Comparison of ENCODE assay signal across 21 cellular contexts in the genomic region with DNA sequence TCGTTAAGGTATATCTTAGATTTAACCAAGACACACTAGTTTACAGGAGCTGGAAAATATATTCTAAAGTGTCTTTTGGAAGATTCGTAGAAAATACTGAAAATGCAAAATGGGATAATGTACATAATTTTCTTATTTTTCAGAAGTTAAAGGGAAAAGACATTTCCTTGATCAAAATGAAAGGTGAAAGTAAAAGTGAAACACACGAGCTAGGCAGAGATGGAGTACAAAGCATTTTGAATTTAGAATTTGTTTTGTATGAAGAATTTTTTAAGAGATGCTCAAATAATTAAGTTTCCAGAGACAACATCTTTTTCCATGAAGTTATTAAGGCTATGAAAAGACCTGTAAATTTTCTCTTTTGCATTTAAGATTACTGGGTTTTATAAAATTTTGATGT.
"Had no signal": no experiment of that assay in that cellular context is flagged by ENCODE, and none has a peak within 500 bp of the region (broad histone marks: within the 10 kb centered on the region; RNA-seq: fewer than 3 reads in every experiment).

No MANE protein-coding gene starts in this region.

- H3K4me1 ChIP-seq: parathyroid adenoma, tibial nerve had no signal

- ATAC-seq: activated naive CD4-positive, alpha-beta T cell treated with anti-CD3 and anti-CD28 coated beads, Interleukin-2, amount 50 U/mL, for 72 hours; activated T-cell treated with anti-CD3 and anti-CD28 coated beads, Interleukin-2, amount 50 U/mL, for 72 hours; left colon; sciatic nerve; stimulated activated effector memory CD8-positive, alpha-beta T cell treated with anti-CD3 and anti-CD28 coated beads, Interleukin-12 subunit alpha, Interleukin-12 subunit beta, amount 100 ng/mL, for 72 hours; stimulated activated naive CD8-positive, alpha-beta T cell treated with anti-CD3 and anti-CD28 coated beads, Interleukin-15, amount 100 ng/mL, for 72 hours had no signal

- H3K4me3 ChIP-seq: tibial nerve had no signal

- H3K79me2 ChIP-seq: parathyroid adenoma had no signal

- H2AFZ ChIP-seq: parathyroid adenoma had no signal

- H3K9me3 ChIP-seq: tibial nerve had no signal

- H3K27me3 Mint-ChIP-seq: activated CD4-positive, alpha-beta memory T cell treated with anti-CD3 and anti-CD28 coated beads, Interleukin-2, amount 10 ng/mL, durations not matched to agents 7 days and 5 days; brain; dendritic cell treated with granulocyte-macrophage colony-stimulating factor and Interleukin-4, amounts not matched to agents 40 ng/mL and 50 ng/mL, for 4 days; stimulated activated naive CD8-positive, alpha-beta T cell treated with anti-CD3 and anti-CD28 coated beads, Interleukin-15, amount 100 ng/mL, for 72 hours had no signal

- H3K4me3 Mint-ChIP-seq: activated CD4-positive, alpha-beta memory T cell treated with anti-CD3 and anti-CD28 coated beads, Interleukin-2, amount 10 ng/mL, durations not matched to agents 7 days and 5 days; activated T-cell treated with anti-CD3 and anti-CD28 coated beads, Interleukin-2, amount 50 U/mL, for 72 hours; brain; dendritic cell treated with granulocyte-macrophage colony-stimulating factor and Interleukin-4, amounts not matched to agents 40 ng/mL and 50 ng/mL, for 4 days; stimulated activated effector memory CD8-positive, alpha-beta T cell treated with anti-CD3 and anti-CD28 coated beads, Interleukin-12 subunit alpha, Interleukin-12 subunit beta, amount 100 ng/mL, for 72 hours; stimulated activated naive CD8-positive, alpha-beta T cell treated with anti-CD3 and anti-CD28 coated beads, Interleukin-15, amount 100 ng/mL, for 72 hours had no signal

- H3K9me3 Mint-ChIP-seq: activated CD4-positive, alpha-beta memory T cell treated with anti-CD3 and anti-CD28 coated beads, Interleukin-2, amount 10 ng/mL, durations not matched to agents 7 days and 5 days had no signal

- H3K36me3 ChIP-seq: tibial nerve had no signal

- DNase-seq: activated CD4-positive, alpha-beta memory T cell treated with anti-CD3 and anti-CD28 coated beads, Interleukin-2, amount 10 ng/mL, durations not matched to agents 7 days and 5 days; activated CD4-positive, alpha-beta T cell treated with anti-CD3 and anti-CD28 coated beads for 4 hours; activated CD4-positive, CD25-positive, alpha-beta regulatory T cell; activated gamma-delta T cell; activated T-cell treated with anti-CD3 and anti-CD28 coated beads, Interleukin-2, amount 50 U/mL, for 72 hours; aorta; effector CD4-positive, alpha-beta T cell; foreskin fibroblast; left colon; mesenchymal stem cell; nucleus accumbens; small intestine; stimulated activated CD4-positive, alpha-beta T cell treated with anti-CD3 and anti-CD28 coated beads, Interleukin-2, amount 100 ng/mL, for 24 hours; stimulated activated naive CD8-positive, alpha-beta T cell treated with anti-CD3 and anti-CD28 coated beads, Interleukin-15, amount 100 ng/mL, for 72 hours had no signal

- H3K9ac ChIP-seq: parathyroid adenoma had no signal

- H3K36me3 Mint-ChIP-seq: activated naive CD4-positive, alpha-beta T cell treated with anti-CD3 and anti-CD28 coated beads, Interleukin-2, amount 50 U/mL, for 72 hours; brain; stimulated activated effector memory CD8-positive, alpha-beta T cell treated with anti-CD3 and anti-CD28 coated beads, Interleukin-12 subunit alpha, Interleukin-12 subunit beta, amount 100 ng/mL, for 72 hours had no signal

- H3K4me1 Mint-ChIP-seq: activated CD4-positive, alpha-beta memory T cell treated with anti-CD3 and anti-CD28 coated beads, Interleukin-2, amount 10 ng/mL, durations not matched to agents 7 days and 5 days; brain; stimulated activated effector memory CD8-positive, alpha-beta T cell treated with anti-CD3 and anti-CD28 coated beads, Interleukin-12 subunit alpha, Interleukin-12 subunit beta, amount 100 ng/mL, for 72 hours; stimulated activated naive CD8-positive, alpha-beta T cell treated with anti-CD3 and anti-CD28 coated beads, Interleukin-15, amount 100 ng/mL, for 72 hours had no signal

- H3K27me3 ChIP-seq: tibial nerve had no signal

- H3K27ac Mint-ChIP-seq: activated CD4-positive, alpha-beta memory T cell treated with anti-CD3 and anti-CD28 coated beads, Interleukin-2, amount 10 ng/mL, durations not matched to agents 7 days and 5 days; activated naive CD4-positive, alpha-beta T cell treated with anti-CD3 and anti-CD28 coated beads, Interleukin-2, amount 50 U/mL, for 72 hours; activated T-cell treated with anti-CD3 and anti-CD28 coated beads, Interleukin-2, amount 50 U/mL, for 72 hours; brain; dendritic cell treated with granulocyte-macrophage colony-stimulating factor and Interleukin-4, amounts not matched to agents 40 ng/mL and 50 ng/mL, for 4 days; stimulated activated effector memory CD8-positive, alpha-beta T cell treated with anti-CD3 and anti-CD28 coated beads, Interleukin-12 subunit alpha, Interleukin-12 subunit beta, amount 100 ng/mL, for 72 hours; stimulated activated naive CD8-positive, alpha-beta T cell treated with anti-CD3 and anti-CD28 coated beads, Interleukin-15, amount 100 ng/mL, for 72 hours had no signal

- H3K27ac ChIP-seq: parathyroid adenoma, tibial nerve had no signal
